ENCODE assay signal across 8 cellular contexts in the genomic region with DNA sequence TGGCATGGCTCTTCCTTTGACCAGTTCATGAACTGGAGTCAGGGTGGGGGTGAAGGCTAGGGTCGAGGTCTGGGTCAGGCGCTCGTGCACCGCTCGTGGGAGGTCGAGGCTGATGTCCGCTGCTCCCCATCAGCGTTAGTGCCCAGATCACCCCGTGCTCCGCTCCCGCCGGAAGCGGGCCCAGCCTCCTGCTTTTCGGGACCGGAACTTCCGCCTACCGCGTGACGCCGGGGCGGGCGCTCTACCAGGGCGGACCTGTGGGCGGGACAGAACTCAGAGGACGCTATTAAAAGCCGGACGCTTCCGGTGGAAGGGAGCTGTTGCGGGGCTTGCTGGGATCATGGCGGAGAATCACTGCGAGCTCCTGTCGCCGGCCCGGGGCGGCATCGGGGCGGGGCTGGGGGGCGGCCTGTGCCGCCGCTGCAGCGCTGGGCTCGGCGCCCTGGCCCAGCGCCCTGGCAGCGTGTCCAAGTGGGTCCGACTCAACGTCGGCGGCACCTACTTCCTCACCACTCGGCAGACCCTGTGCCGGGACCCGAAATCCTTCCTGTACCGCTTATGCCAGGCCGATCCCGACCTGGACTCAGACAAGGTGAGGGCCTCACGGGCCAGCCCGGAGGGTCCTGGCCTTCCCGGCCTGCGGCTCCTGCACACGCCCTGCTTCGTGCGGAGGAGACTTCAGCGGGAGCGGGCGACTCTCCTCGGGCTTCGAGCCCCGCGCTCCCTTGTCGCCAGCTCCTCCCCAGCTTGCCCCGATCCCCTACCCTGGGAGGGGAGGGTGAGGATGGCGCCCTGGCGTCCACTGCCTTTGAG. TPM values are rescaled to one million over a fixed set of nuclear protein-coding genes. Genes with fewer than 3 reads are reported as not detected.
DNase-seq lines count a peak whose midpoint lies in the region; ATAC-seq and TF ChIP-seq lines count a peak whose summit lies in the region.

A gene with protein sequence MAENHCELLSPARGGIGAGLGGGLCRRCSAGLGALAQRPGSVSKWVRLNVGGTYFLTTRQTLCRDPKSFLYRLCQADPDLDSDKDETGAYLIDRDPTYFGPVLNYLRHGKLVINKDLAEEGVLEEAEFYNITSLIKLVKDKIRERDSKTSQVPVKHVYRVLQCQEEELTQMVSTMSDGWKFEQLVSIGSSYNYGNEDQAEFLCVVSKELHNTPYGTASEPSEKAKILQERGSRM (plus strand): TSS at position 315 of the 813 bp plus-strand sequence. CDS start 26 bp downstream, at position 341.

- TF ChIP-seq CTCF in HFFc6 (IDR thresholded peaks at IDR 0.05): no peak

- H3K4me1 Mint-ChIP-seq in HFFc6 (ENCODE audit: low read depth): peaks cover 6% of the 10 kb centered on the region
- peaks cover 21% of the 10 kb centered on the region for H3K4me1 Mint-ChIP-seq in activated naive CD4-positive, alpha-beta T cell treated with anti-CD3 and anti-CD28 coated beads, Interleukin-2, amount 50 U/mL, for 24 hours

- H3K36me3 Mint-ChIP-seq in HFFc6 (ENCODE audit: low read depth): peaks cover 6% of the 10 kb centered on the region
- H3K36me3 Mint-ChIP-seq in activated naive CD4-positive, alpha-beta T cell treated with anti-CD3 and anti-CD28 coated beads, Interleukin-2, amount 50 U/mL, for 24 hours: peaks cover 3% of the 10 kb centered on the region

- peak within 1 kb of the TSS; percentile 100 for H3K4me3 Mint-ChIP-seq in HFFc6
- peak within 1 kb of the TSS; percentile 100 for H3K4me3 Mint-ChIP-seq in activated naive CD4-positive, alpha-beta T cell treated with anti-CD3 and anti-CD28 coated beads, Interleukin-2, amount 50 U/mL, for 24 hours

- H3K27ac Mint-ChIP-seq in HFFc6: peak within 1 kb of the TSS; percentile 97
- peak within 1 kb of the TSS; percentile 98 for H3K27ac Mint-ChIP-seq in activated naive CD4-positive, alpha-beta T cell treated with anti-CD3 and anti-CD28 coated beads, Interleukin-2, amount 50 U/mL, for 24 hours

- ATAC-seq in SK-N-SH treated with all-trans-retinoic acid at 6 μM for 48 hours: peak; percentile 95

- H3K27me3 Mint-ChIP-seq in HFFc6 (ENCODE audit: insufficient read depth): no peaks in the 10 kb centered on the region; the same call in 1 of the 2 replicates
- H3K27me3 Mint-ChIP-seq in activated naive CD4-positive, alpha-beta T cell treated with anti-CD3 and anti-CD28 coated beads, Interleukin-2, amount 50 U/mL, for 24 hours: no peaks in the 10 kb centered on the region

- DNase-seq in GM03348 (ENCODE audit: low spot score): peak; percentile 97
- DNase-seq in HFFc6: peak; percentile 95
- DNase-seq in NCI-H1092 treated with DMSO at 0.1 percent for 48 hours (lab: John Stamatoyannopoulos, UW): peak; percentile 94
- peak; percentile 96 for DNase-seq in globus pallidus (ENCODE audit: low spot score)
- DNase-seq in nucleus accumbens (lab: John Stamatoyannopoulos, UW): peak; percentile 53 to 99 (median 96)
- peak; percentile 99 for DNase-seq in superior temporal gyrus (ENCODE audit: extremely low spot score)

- H3K9me3 Mint-ChIP-seq in HFFc6: peaks cover 5% of the 10 kb centered on the region
- H3K9me3 Mint-ChIP-seq in activated naive CD4-positive, alpha-beta T cell treated with anti-CD3 and anti-CD28 coated beads, Interleukin-2, amount 50 U/mL, for 24 hours: no peaks in the 10 kb centered on the region

TF ChIP-seq in SK-N-SH treated with all-trans-retinoic acid at 6 μM for 48 hours, 23 proteins besides CTCF, POLR2A, EP300 and RAD21:
- TF ChIP-seq PPARA (CRISPR knock-in tag; IDR thresholded peaks at IDR 0.05; ENCODE audit: borderline replicate concordance) (no peak), RARB (CRISPR knock-in tag; IDR thresholded peaks at IDR 0.05) (no peak), BACH2 (CRISPR knock-in tag; IDR thresholded peaks at IDR 0.05; ENCODE audit: borderline replicate concordance) (no peak), OSR1 (CRISPR knock-in tag; IDR thresholded peaks at IDR 0.05) (no peak), CSDC2 (CRISPR knock-in tag; IDR thresholded peaks at IDR 0.05) (no peak), TCF4 (CRISPR knock-in tag; IDR thresholded peaks at IDR 0.05; ENCODE audit: borderline replicate concordance) (no peak), TOX (CRISPR knock-in tag; IDR thresholded peaks at IDR 0.05; ENCODE audit: borderline replicate concordance) (no peak), GLIS3 (CRISPR knock-in tag; IDR thresholded peaks at IDR 0.05) (no peak), ZNF8 (CRISPR knock-in tag; IDR thresholded peaks at IDR 0.05) (no peak), ESRRG (CRISPR knock-in tag; IDR thresholded peaks at IDR 0.05) (no peak), ZFP30 (CRISPR knock-in tag; IDR thresholded peaks at IDR 0.05) (no peak), ZC3H10 (CRISPR knock-in tag; IDR thresholded peaks at IDR 0.05) (no peak), ZNF565 (CRISPR knock-in tag; conservative IDR thresholded peaks at IDR 0.05; ENCODE audit: low read depth) (no peak)
- TF ChIP-seq, protein P1, sequence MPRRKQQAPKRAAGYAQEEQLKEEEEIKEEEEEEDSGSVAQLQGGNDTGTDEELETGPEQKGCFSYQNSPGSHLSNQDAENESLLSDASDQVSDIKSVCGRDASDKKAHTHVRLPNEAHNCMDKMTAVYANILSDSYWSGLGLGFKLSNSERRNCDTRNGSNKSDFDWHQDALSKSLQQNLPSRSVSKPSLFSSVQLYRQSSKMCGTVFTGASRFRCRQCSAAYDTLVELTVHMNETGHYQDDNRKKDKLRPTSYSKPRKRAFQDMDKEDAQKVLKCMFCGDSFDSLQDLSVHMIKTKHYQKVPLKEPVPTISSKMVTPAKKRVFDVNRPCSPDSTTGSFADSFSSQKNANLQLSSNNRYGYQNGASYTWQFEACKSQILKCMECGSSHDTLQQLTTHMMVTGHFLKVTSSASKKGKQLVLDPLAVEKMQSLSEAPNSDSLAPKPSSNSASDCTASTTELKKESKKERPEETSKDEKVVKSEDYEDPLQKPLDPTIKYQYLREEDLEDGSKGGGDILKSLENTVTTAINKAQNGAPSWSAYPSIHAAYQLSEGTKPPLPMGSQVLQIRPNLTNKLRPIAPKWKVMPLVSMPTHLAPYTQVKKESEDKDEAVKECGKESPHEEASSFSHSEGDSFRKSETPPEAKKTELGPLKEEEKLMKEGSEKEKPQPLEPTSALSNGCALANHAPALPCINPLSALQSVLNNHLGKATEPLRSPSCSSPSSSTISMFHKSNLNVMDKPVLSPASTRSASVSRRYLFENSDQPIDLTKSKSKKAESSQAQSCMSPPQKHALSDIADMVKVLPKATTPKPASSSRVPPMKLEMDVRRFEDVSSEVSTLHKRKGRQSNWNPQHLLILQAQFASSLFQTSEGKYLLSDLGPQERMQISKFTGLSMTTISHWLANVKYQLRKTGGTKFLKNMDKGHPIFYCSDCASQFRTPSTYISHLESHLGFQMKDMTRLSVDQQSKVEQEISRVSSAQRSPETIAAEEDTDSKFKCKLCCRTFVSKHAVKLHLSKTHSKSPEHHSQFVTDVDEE (CRISPR knock-in tag; IDR thresholded peaks at IDR 0.05): no peak
- TF ChIP-seq, protein P2, sequence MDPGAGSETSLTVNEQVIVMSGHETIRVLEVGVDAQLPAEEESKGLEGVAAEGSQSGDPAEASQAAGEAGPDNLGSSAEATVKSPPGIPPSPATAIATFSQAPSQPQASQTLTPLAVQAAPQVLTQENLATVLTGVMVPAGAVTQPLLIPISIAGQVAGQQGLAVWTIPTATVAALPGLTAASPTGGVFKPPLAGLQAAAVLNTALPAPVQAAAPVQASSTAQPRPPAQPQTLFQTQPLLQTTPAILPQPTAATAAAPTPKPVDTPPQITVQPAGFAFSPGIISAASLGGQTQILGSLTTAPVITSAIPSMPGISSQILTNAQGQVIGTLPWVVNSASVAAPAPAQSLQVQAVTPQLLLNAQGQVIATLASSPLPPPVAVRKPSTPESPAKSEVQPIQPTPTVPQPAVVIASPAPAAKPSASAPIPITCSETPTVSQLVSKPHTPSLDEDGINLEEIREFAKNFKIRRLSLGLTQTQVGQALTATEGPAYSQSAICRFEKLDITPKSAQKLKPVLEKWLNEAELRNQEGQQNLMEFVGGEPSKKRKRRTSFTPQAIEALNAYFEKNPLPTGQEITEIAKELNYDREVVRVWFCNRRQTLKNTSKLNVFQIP (CRISPR knock-in tag; IDR thresholded peaks at IDR 0.05; ENCODE audit: borderline replicate concordance, low read depth): no peak
- TF ChIP-seq, protein P3, sequence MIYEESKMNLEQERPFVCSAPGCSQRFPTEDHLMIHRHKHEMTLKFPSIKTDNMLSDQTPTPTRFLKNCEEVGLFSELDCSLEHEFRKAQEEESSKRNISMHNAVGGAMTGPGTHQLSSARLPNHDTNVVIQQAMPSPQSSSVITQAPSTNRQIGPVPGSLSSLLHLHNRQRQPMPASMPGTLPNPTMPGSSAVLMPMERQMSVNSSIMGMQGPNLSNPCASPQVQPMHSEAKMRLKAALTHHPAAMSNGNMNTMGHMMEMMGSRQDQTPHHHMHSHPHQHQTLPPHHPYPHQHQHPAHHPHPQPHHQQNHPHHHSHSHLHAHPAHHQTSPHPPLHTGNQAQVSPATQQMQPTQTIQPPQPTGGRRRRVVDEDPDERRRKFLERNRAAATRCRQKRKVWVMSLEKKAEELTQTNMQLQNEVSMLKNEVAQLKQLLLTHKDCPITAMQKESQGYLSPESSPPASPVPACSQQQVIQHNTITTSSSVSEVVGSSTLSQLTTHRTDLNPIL (CRISPR knock-in tag; IDR thresholded peaks at IDR 0.05; ENCODE audit: low read depth): no peak

RNA-seq across cellular contexts. Expression of the gene that starts here (rescaled TPM):
- total RNA-seq in HFFc6 (2021; fragmentation: NEBNext Ultra II Directional; extraction: Animal tissue kit (Norgen Biotek cat#: 25700)): 10 to 100 TPM; 27.1 to 30.9 (median 28.8) TPM

Comparison
In these comparisons a context has a peak if more than half of its experiments do, and no peak if none do; other contexts are left out.
1. Peak in every context shown above with its lines: DNase-seq and ATAC-seq.